In genomic region chr4:27048350-27049100, GRCh38 we compare ENCODE assay signal across 8 cellular contexts.
DNase-seq lines count a peak whose midpoint lies in the region; ATAC-seq and TF ChIP-seq lines count a peak whose summit lies in the region.

No MANE protein-coding gene starts in this region.

- peak; percentile 48 for DNase-seq in NOMO-1 treated with DMSO at 0.1 percent for 48 hours (lab: John Stamatoyannopoulos, UW; ENCODE audit: unreplicated experiment)
- no peak for DNase-seq in NOMO-1 treated with dmso at 0.1 percent for 144 hours (lab: John Stamatoyannopoulos, UW; ENCODE audit: unreplicated experiment)
- DNase-seq in Karpas-422: peak; percentile 69
- peak; percentile 62 for DNase-seq in SKM-1 treated with dmso at 0.1 percent for 144 hours (lab: John Stamatoyannopoulos, UW; ENCODE audit: unreplicated experiment)
- peak in 1 of 2 donors; percentile 46 for DNase-seq in foreskin fibroblast
- DNase-seq in H4 (ENCODE audit: low spot score): no peak

- no peak overlapping the region for H3K27ac ChIP-seq in Karpas-422 (ENCODE audit: low read length)
- H3K27ac ChIP-seq in rectal smooth muscle tissue (ENCODE audit: low read depth, low read length): no peak overlapping the region

- H3K79me2 ChIP-seq in Karpas-422 (ENCODE audit: low read length): no peaks in the 10 kb centered on the region

- TF ChIP-seq CTCF in foreskin fibroblast (IDR thresholded peaks at IDR 0.05; ENCODE audit: low read depth, low read length): peak; percentile 32

- H3K4me2 ChIP-seq in Karpas-422 (ENCODE audit: low read depth, low read length, poor library complexity, severe bottlenecking): no peak overlapping the region

- H3K4me3 ChIP-seq in Karpas-422 (ENCODE audit: low read length) (no peak overlapping the region), foreskin fibroblast (ENCODE audit: low read depth in 1 of 2, low read length in 2 of 2) (peak overlapping the region; percentile 42 to 45), rectal smooth muscle tissue (ENCODE audit: low read length) (peak overlapping the region; percentile 57)

- ATAC-seq in GM18520 (IDR thresholded peaks at IDR 0.05; ENCODE audit: unreplicated experiment): no peak

- H3K9ac ChIP-seq in Karpas-422 (ENCODE audit: low read length): no peak overlapping the region
- H3K9ac ChIP-seq in rectal smooth muscle tissue (ENCODE audit: low read length): no peak overlapping the region

- H4K20me1 ChIP-seq in Karpas-422 (ENCODE audit: insufficient read depth, low read depth, low read length): no peaks in the 10 kb centered on the region

- H3K9me3 ChIP-seq in Karpas-422 (ENCODE audit: low read length): no peaks in the 10 kb centered on the region

- no peaks in the 10 kb centered on the region for H3K9me2 ChIP-seq in Karpas-422 (replicated peaks; ENCODE audit: insufficient read depth, low read length)

- H3K4me1 ChIP-seq in Karpas-422 (ENCODE audit: low read length) (0 out of 2 replicates have a peak, but pooled peaks cover 3% of the 10 kb centered on the region), rectal smooth muscle tissue (ENCODE audit: control insufficient read depth, insufficient read depth, low read length) (no peaks in the 10 kb centered on the region)

- no peak overlapping the region for H2AFZ ChIP-seq in Karpas-422 (ENCODE audit: low read length)

- no peaks in the 10 kb centered on the region for H3K36me3 ChIP-seq in Karpas-422 (ENCODE audit: insufficient read depth, low read length)
- no peaks in the 10 kb centered on the region for H3K36me3 ChIP-seq in rectal smooth muscle tissue (ENCODE audit: control insufficient read depth, insufficient read depth, low read length)

- H3K27me3 ChIP-seq in Karpas-422 (ENCODE audit: low read length): 0 out of 2 replicates have a peak, but pooled peaks cover 2% of the 10 kb centered on the region
- H3K27me3 ChIP-seq in rectal smooth muscle tissue (ENCODE audit: control insufficient read depth, insufficient read depth, low read length): peaks cover 7% of the 10 kb centered on the region

Comparison
In these comparisons a context has a peak if more than half of its experiments do, and no peak if none do; other contexts are left out.
1. DNase-seq: peak in NOMO-1 treated with DMSO at 0.1 percent for 48 hours (single experiment), Karpas-422 (single experiment) and SKM-1 treated with dmso at 0.1 percent for 144 hours (single experiment); none in NOMO-1 treated with dmso at 0.1 percent for 144 hours (single experiment) and H4 (single experiment).